ENCODE assay signal across 13 cellular contexts in the genomic region with DNA sequence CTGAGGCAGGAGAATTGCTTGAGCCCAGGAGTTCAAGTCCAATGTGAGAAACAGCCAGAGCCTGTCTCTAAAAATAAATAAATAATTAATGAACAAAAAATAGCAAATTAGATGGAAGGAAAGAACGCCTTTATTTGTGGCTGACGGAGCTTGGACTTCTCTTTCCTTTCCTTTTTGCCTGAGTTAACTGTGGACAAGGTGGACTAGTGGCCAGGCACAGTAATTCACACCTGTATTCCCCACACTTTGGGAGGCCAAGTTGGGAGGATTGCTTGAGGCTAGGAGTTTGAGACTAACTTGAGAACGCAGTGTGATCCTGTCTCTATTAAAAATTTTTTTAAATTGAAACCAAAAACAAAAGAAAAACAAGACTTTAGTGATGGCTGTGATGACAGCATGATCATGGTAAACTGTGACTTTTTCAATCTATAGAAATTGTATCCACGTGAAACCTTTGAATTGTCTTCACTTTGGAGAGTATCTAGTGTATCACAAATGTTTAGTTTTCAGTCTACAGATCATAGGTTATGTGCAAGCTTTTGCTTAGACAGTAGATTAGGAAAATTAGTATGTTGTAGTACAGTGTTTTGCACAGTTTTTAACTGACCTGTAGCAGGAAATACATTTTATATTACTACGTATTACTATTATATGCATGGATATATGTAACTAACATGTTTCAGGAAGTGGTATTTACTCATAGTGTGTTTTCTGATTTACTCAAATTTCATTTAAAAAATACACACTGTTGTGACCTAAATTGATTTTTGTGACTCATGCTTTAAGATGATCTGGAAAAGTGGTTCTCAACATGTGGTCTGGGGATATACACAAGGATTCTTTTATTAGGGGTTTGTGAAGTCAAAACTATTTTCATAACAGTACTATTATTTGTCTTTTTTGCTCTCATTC. TPM values are rescaled to one million over a fixed set of nuclear protein-coding genes. Genes with fewer than 3 reads are reported as not detected.
DNase-seq lines count a peak whose midpoint lies in the region; ATAC-seq, FAIRE-seq and TF ChIP-seq lines count a peak whose summit lies in the region.
"Had no signal": no experiment of that assay in that cellular context is flagged by ENCODE, and none has a peak within 500 bp of the region (broad histone marks: within the 10 kb centered on the region; RNA-seq: fewer than 3 reads in every experiment).

No MANE protein-coding gene starts in this region.

- no peaks in the 10 kb centered on the region for H3K9me3 ChIP-seq in PC-9 (ENCODE audit: insufficient read depth, low read depth)
- no peaks in the 10 kb centered on the region for H3K9me3 ChIP-seq in endothelial cell of umbilical vein (replicated peaks; ENCODE audit: control insufficient read depth, insufficient read depth, low read length)
- H3K9me3 ChIP-seq: BLaER1, left ventricle myocardium inferior had no signal

- POLR2A ChIA-PET in PC-9 (lab: Charles Lee; ENCODE audit: unreplicated experiment) (no interaction called here), endothelial cell of umbilical vein (lab: Charles Lee) (no interaction called here)

- no peak overlapping the region for H3K9ac ChIP-seq in endothelial cell of umbilical vein (replicated peaks; ENCODE audit: extremely low read depth, insufficient read depth, low read length)
- H3K9ac ChIP-seq: BLaER1 had no signal

- no peaks in the 10 kb centered on the region for H3K27me3 Mint-ChIP-seq in activated naive CD4-positive, alpha-beta T cell treated with anti-CD3 and anti-CD28 coated beads for 36 hours (ENCODE audit: low read depth)

- H4K20me1 ChIP-seq in PC-9 (ENCODE audit: insufficient read depth) = peaks cover 15% of the 10 kb centered on the region; the same call in 1 of the 2 replicates
- peaks cover 2% of the 10 kb centered on the region for H4K20me1 ChIP-seq in endothelial cell of umbilical vein (replicated peaks; ENCODE audit: control insufficient read depth, extremely low read depth, insufficient read depth, low read length)

- no peak overlapping the region for H3K4me3 ChIP-seq in PC-9
- no peak overlapping the region for H3K4me3 ChIP-seq in endothelial cell of umbilical vein (replicated peaks in 1 of 3; ENCODE audit: insufficient read depth in 1 of 3, low read depth in 1 of 3, low read length in 3 of 3)
- H3K4me3 ChIP-seq: BLaER1, left ventricle myocardium inferior had no signal

- peak; percentile 78 for ATAC-seq in stimulated activated naive CD8-positive, alpha-beta T cell treated with anti-CD3 and anti-CD28 coated beads, Interleukin-15, Interleukin-2, amounts not matched to agents 100 U/mL and 50 U/mL, for 24 hours
- ATAC-seq in HG02642 (IDR thresholded peaks at IDR 0.05; ENCODE audit: poor library complexity, unreplicated experiment) (no peak), left lobe of liver (no peak)

- H3K9me1 ChIP-seq in endothelial cell of umbilical vein (replicated peaks; ENCODE audit: control insufficient read depth, extremely low read depth, insufficient read depth, low read length) = no peaks in the 10 kb centered on the region

- peaks cover 21% of the 10 kb centered on the region for H3K4me1 ChIP-seq in PC-9 (replicated peaks; ENCODE audit: insufficient read depth)
- peaks cover 7% of the 10 kb centered on the region for H3K4me1 ChIP-seq in endothelial cell of umbilical vein (ENCODE audit: control insufficient read depth, extremely low read depth, insufficient read depth, low read length)

- no peaks in the 10 kb centered on the region for H3K9me2 ChIP-seq in PC-9 (ENCODE audit: insufficient read depth)

- H3K4me3 Mint-ChIP-seq in activated naive CD4-positive, alpha-beta T cell treated with anti-CD3 and anti-CD28 coated beads for 36 hours = no peak overlapping the region

- intact Hi-C loops in activated naive CD4-positive, alpha-beta T cell treated with anti-CD3 and anti-CD28 coated beads for 36 hours (cut with micrococcal nuclease) = no loop called here
- intact Hi-C loops in PC-9 (cut with micrococcal nuclease; ENCODE audit: unreplicated experiment) = no loop called here
- intact Hi-C loops in endothelial cell of umbilical vein (cut with micrococcal nuclease) = no loop called here

- peak overlapping the region; percentile 23 for H3K27ac Mint-ChIP-seq in activated naive CD4-positive, alpha-beta T cell treated with anti-CD3 and anti-CD28 coated beads for 36 hours

- H3K4me2 ChIP-seq in PC-9 (no peak overlapping the region), endothelial cell of umbilical vein (ENCODE audit: insufficient read depth, low read length) (no peak overlapping the region)
- H3K4me2 ChIP-seq: BLaER1 had no signal

- H3K9me3 Mint-ChIP-seq in activated naive CD4-positive, alpha-beta T cell treated with anti-CD3 and anti-CD28 coated beads for 36 hours = no peaks in the 10 kb centered on the region

- BruUV-seq in PC-9 (replicated peaks; lab: Mats Ljungman, UMichigan) (TSS peak; percentile 10), endothelial cell of umbilical vein (replicated peaks; lab: Mats Ljungman, UMichigan) (no TSS peak)

- H3K79me2 ChIP-seq in PC-9 (ENCODE audit: low read depth) = peaks cover 94% of the 10 kb centered on the region
- H3K79me2 ChIP-seq in endothelial cell of umbilical vein (ENCODE audit: control insufficient read depth, insufficient read depth, low read length) = peaks cover 74% of the 10 kb centered on the region

- H3K36me3 ChIP-seq in PC-9 (ENCODE audit: low read depth) (peaks cover 6% of the 10 kb centered on the region; the same call in 1 of the 2 replicates), endothelial cell of umbilical vein (ENCODE audit: control insufficient read depth in 2 of 2, extremely low read depth in 1 of 2, insufficient read depth in 2 of 2, low read length in 2 of 2) (no peaks in the 10 kb centered on the region)
- H3K36me3 ChIP-seq: left ventricle myocardium inferior had no signal

- no peak for DNase-seq in activated naive CD4-positive, alpha-beta T cell treated with anti-CD3 and anti-CD28 coated beads for 36 hours
- DNase-seq in activated naive CD4-positive, alpha-beta T cell treated with Interleukin-2 at 50 U/mL for 16 hours = no peak
- DNase-seq in PC-9 (no peak), endothelial cell of umbilical vein (ENCODE audit: low read depth, low spot score) (peak; percentile 20), GM10266 (ENCODE audit: extremely low spot score) (no peak), left lobe of liver (ENCODE audit: low spot score) (no peak)
- no peak for DNase-seq in stimulated activated naive CD8-positive, alpha-beta T cell treated with anti-CD3 and anti-CD28 coated beads, Interleukin-15, Interleukin-2, amounts not matched to agents 100 U/mL and 50 U/mL, for 24 hours
- DNase-seq: dermis blood vessel endothelial cell, left ventricle myocardium inferior, T-helper 9 cell had no signal

- CTCF ChIA-PET in activated naive CD4-positive, alpha-beta T cell treated with anti-CD3 and anti-CD28 coated beads for 36 hours (lab: Charles Lee) = interaction anchor here (0.9 to 1.2 kb wide), 3 partner anchors 9 to 66 kb away, joined by 3 to 8 read pairs (median 4); a partner anchor contains a TSS
- CTCF ChIA-PET in PC-9 (lab: Charles Lee) (interaction anchor here (0.7 kb wide), 1 partner anchor 82 kb away, joined by 4 read pairs; no protein-coding TSS in a partner anchor), endothelial cell of umbilical vein (lab: Charles Lee) (interaction anchor here (1.5 kb wide), 1 partner anchor 13 kb away, joined by 7 read pairs; no protein-coding TSS in a partner anchor)

- H2AFZ ChIP-seq in PC-9 (no peak overlapping the region), endothelial cell of umbilical vein (ENCODE audit: low read depth, low read length) (no peak overlapping the region)

- H3K4me1 Mint-ChIP-seq in activated naive CD4-positive, alpha-beta T cell treated with anti-CD3 and anti-CD28 coated beads for 36 hours (ENCODE audit: low read depth) = peaks cover 45% of the 10 kb centered on the region

- peaks cover 39% of the 10 kb centered on the region for H3F3A ChIP-seq in PC-9 (ENCODE audit: insufficient read depth, low read depth)

- peaks cover 2% of the 10 kb centered on the region for H3K36me3 Mint-ChIP-seq in activated naive CD4-positive, alpha-beta T cell treated with anti-CD3 and anti-CD28 coated beads for 36 hours (ENCODE audit: low read depth)

- dilution Hi-C loops in endothelial cell of umbilical vein (cut with MboI; ENCODE audit: extremely low pct_ligation_motif_present, low sequenced_read_pairs) = no loop called here

- TF ChIP-seq POLR2A in endothelial cell of umbilical vein (IDR thresholded peaks at IDR 0.05; ENCODE audit: low read depth, low read length) = no peak

- H3K27ac ChIP-seq in PC-9 (peak overlapping the region; percentile 18; the same call in 1 of the 2 replicates), endothelial cell of umbilical vein (ENCODE audit: insufficient read depth, low read depth, low read length) (no peak overlapping the region)
- H3K27ac ChIP-seq: BLaER1, left ventricle myocardium inferior had no signal

- H3K27me3 ChIP-seq in PC-9 (ENCODE audit: insufficient read depth, low read depth) = no peaks in the 10 kb centered on the region
- H3K27me3 ChIP-seq in endothelial cell of umbilical vein (ENCODE audit: control insufficient read depth in 2 of 2, insufficient read depth in 2 of 2, low read length in 2 of 2) = no peaks in the 10 kb centered on the region
- H3K27me3 ChIP-seq: BLaER1 had no signal

- no peak for TF ChIP-seq CTCF in PC-9 (conservative IDR thresholded peaks at IDR 0.05)
- no peak for TF ChIP-seq CTCF in endothelial cell of umbilical vein (IDR thresholded peaks at IDR 0.05; ENCODE audit: extremely low read depth in 1 of 2, insufficient read depth in 1 of 2, low read depth in 1 of 2, low read length in 2 of 2)
- no peak for TF ChIP-seq CTCF in GM10266 (IDR thresholded peaks at IDR 0.05; ENCODE audit: control insufficient read depth, insufficient read depth, low read depth, missing control alignments)

- FAIRE-seq in endothelial cell of umbilical vein (lab: Jason Lieb, UNC) = peak; percentile 26
- FAIRE-seq: H54 had no signal

TF ChIP-seq in endothelial cell of umbilical vein, 7 proteins besides CTCF, POLR2A, EP300 and RAD21:
- peak; percentile 47 for TF ChIP-seq FOS (IDR thresholded peaks at IDR 0.05; ENCODE audit: borderline replicate concordance, insufficient read depth, low read length)
- TF ChIP-seq POLR2AphosphoS5 (IDR thresholded peaks at IDR 0.05; ENCODE audit: insufficient read depth, low read depth, low read length) = no peak

RNA-seq across cellular contexts. Expression of a gene that starts 42.1 kb away (rescaled TPM):
- total RNA-seq in activated naive CD4-positive, alpha-beta T cell treated with anti-CD3 and anti-CD28 coated beads for 36 hours = 10 to 100 TPM; 57.7 to 58.8 TPM
- total RNA-seq in PC-9 (2021) = 117 and 120 TPM in 2 replicates
- 69.9 and 79.5 TPM in 2 replicates for total RNA-seq in endothelial cell of umbilical vein
- polyA plus RNA-seq in endothelial cell of umbilical vein = 72.2 and 73.3 TPM in 2 replicates
- 54.1 and 54.5 TPM in 2 replicates for polyA plus RNA-seq in endothelial cell of umbilical vein (2011; cell fraction: cytosol; rRNA removed)
- 234 and 254 TPM in 2 replicates for polyA plus RNA-seq in endothelial cell of umbilical vein (2011; cell fraction: nucleus; rRNA removed)
- polyA plus RNA-seq in endothelial cell of umbilical vein (2012) = 49.4 and 54.2 TPM in 2 replicates
- 127 and 154 TPM in 2 replicates for polyA minus RNA-seq in endothelial cell of umbilical vein
- polyA minus RNA-seq in endothelial cell of umbilical vein (2011; cell fraction: cytosol; rRNA and poly(A)+ RNA removed) = 47.1 TPM
- 113 and 127 TPM in 2 replicates for polyA minus RNA-seq in endothelial cell of umbilical vein (2011; cell fraction: nucleus; rRNA and poly(A)+ RNA removed)
- 39.0 TPM for total RNA-seq in left lobe of liver
